Comparison of ENCODE assay signal across 19 cellular contexts in genomic region chrX:15129412-15129811, GRCh38.
DNase-seq lines count a peak whose midpoint lies in the region; ATAC-seq lines count a peak whose summit lies in the region.
"Had no signal": no experiment of that assay in that cellular context is flagged by ENCODE, and none has a peak within 500 bp of the region (broad histone marks: within the 10 kb centered on the region; RNA-seq: fewer than 3 reads in every experiment).

No MANE protein-coding gene starts in this region.

- H3K27me3 Mint-ChIP-seq in activated naive CD4-positive, alpha-beta T cell treated with anti-CD3 and anti-CD28 coated beads, Interleukin-2, amount 10 ng/mL, durations not matched to agents 7 days and 5 days = no peaks in the 10 kb centered on the region
- H3K27me3 Mint-ChIP-seq in activated T-helper 1 cell treated with anti-CD3 and anti-CD28 coated beads, Interleukin-12 subunit alpha, Interleukin-12 subunit beta, Interleukin-2, Interleukin-4 antibody, amounts not matched to agents 30 ng/mL and 10 ng/mL and 1 ng/mL, durations not matched to agents 14 hours and 24 hours and 36 hours (ENCODE audit: insufficient read depth) = peaks cover 4% of the 10 kb centered on the region
- no peaks in the 10 kb centered on the region for H3K27me3 Mint-ChIP-seq in activated naive CD8-positive, alpha-beta T cell treated with anti-CD3 and anti-CD28 coated beads, Interleukin-2, amount 50 U/mL, for 24 hours
- no peaks in the 10 kb centered on the region for H3K27me3 Mint-ChIP-seq in stimulated activated naive CD8-positive, alpha-beta T cell treated with anti-CD3 and anti-CD28 coated beads, Interleukin-15, Interleukin-2, amounts not matched to agents 100 ng/mL and 50 ng/mL, for 24 hours
- H3K27me3 Mint-ChIP-seq: CD4-positive, alpha-beta T cell had no signal

- H3K4me3 Mint-ChIP-seq in activated naive CD4-positive, alpha-beta T cell treated with anti-CD3 and anti-CD28 coated beads, Interleukin-2, amount 10 ng/mL, durations not matched to agents 7 days and 5 days = no peak overlapping the region
- H3K4me3 Mint-ChIP-seq in activated T-helper 1 cell treated with anti-CD3 and anti-CD28 coated beads, Interleukin-12 subunit alpha, Interleukin-12 subunit beta, Interleukin-2, Interleukin-4 antibody, amounts not matched to agents 30 ng/mL and 10 ng/mL and 1 ng/mL, durations not matched to agents 14 hours and 24 hours and 36 hours = no peak overlapping the region
- H3K4me3 Mint-ChIP-seq in activated naive CD8-positive, alpha-beta T cell treated with anti-CD3 and anti-CD28 coated beads, Interleukin-2, amount 50 U/mL, for 24 hours = no peak overlapping the region
- H3K4me3 Mint-ChIP-seq in stimulated activated naive CD8-positive, alpha-beta T cell treated with anti-CD3 and anti-CD28 coated beads, Interleukin-15, Interleukin-2, amounts not matched to agents 100 ng/mL and 50 ng/mL, for 24 hours = no peak overlapping the region
- H3K4me3 Mint-ChIP-seq: CD4-positive, alpha-beta T cell; IgD-negative memory B cell had no signal

- peak; percentile 1 for DNase-seq in activated naive CD4-positive, alpha-beta T cell treated with Interleukin-2 at 50 U/mL for 16 hours
- DNase-seq in activated naive CD4-positive, alpha-beta T cell treated with anti-CD3 and anti-CD28 coated beads, Interleukin-2, amount 10 ng/mL, durations not matched to agents 7 days and 5 days = no peak
- DNase-seq in activated T-helper 1 cell treated with anti-CD3 and anti-CD28 coated beads, Interleukin-12 subunit alpha, Interleukin-12 subunit beta, Interleukin-2, Interleukin-4 antibody, amounts not matched to agents 30 ng/mL and 10 ng/mL and 1 ng/mL, durations not matched to agents 14 hours and 24 hours and 36 hours (ENCODE audit: low spot score) = no peak
- DNase-seq in activated naive CD8-positive, alpha-beta T cell treated with anti-CD3 and anti-CD28 coated beads, Interleukin-2, amount 50 U/mL, for 24 hours = no peak
- DNase-seq in substantia nigra (lab: John Stamatoyannopoulos, UW) = no peak
- DNase-seq: CD4-positive, alpha-beta T cell; COR-L47; DMS79; NCI-H1105; NCI-H146; NCI-H2029 treated with DMSO at 0.1 percent for 48 hours; NCI-H2171; NCI-H345; NCI-H524; NCI-H82 had no signal

- H3K4me1 Mint-ChIP-seq in activated naive CD4-positive, alpha-beta T cell treated with anti-CD3 and anti-CD28 coated beads, Interleukin-2, amount 10 ng/mL, durations not matched to agents 7 days and 5 days = no peaks in the 10 kb centered on the region
- H3K4me1 Mint-ChIP-seq in activated T-helper 1 cell treated with anti-CD3 and anti-CD28 coated beads, Interleukin-12 subunit alpha, Interleukin-12 subunit beta, Interleukin-2, Interleukin-4 antibody, amounts not matched to agents 30 ng/mL and 10 ng/mL and 1 ng/mL, durations not matched to agents 14 hours and 24 hours and 36 hours (ENCODE audit: low read depth) = peaks cover 7% of the 10 kb centered on the region
- peaks cover 7% of the 10 kb centered on the region for H3K4me1 Mint-ChIP-seq in activated naive CD8-positive, alpha-beta T cell treated with anti-CD3 and anti-CD28 coated beads, Interleukin-2, amount 50 U/mL, for 24 hours
- H3K4me1 Mint-ChIP-seq in stimulated activated naive CD8-positive, alpha-beta T cell treated with anti-CD3 and anti-CD28 coated beads, Interleukin-15, Interleukin-2, amounts not matched to agents 100 ng/mL and 50 ng/mL, for 24 hours (ENCODE audit: low read depth) = peaks cover 8% of the 10 kb centered on the region
- H3K4me1 Mint-ChIP-seq: IgD-negative memory B cell had no signal

- intact Hi-C loops in activated T-helper 1 cell treated with anti-CD3 and anti-CD28 coated beads, Interleukin-12 subunit alpha, Interleukin-12 subunit beta, Interleukin-2, Interleukin-4 antibody, amounts not matched to agents 30 ng/mL and 10 ng/mL and 1 ng/mL, durations not matched to agents 14 hours and 24 hours and 36 hours (cut with micrococcal nuclease) = loop anchor here (1.0 kb wide), 1 partner anchor 30 kb away; no protein-coding TSS in a partner anchor

- CTCF ChIA-PET in activated naive CD4-positive, alpha-beta T cell treated with anti-CD3 and anti-CD28 coated beads, Interleukin-2, amount 10 ng/mL, durations not matched to agents 7 days and 5 days (lab: Charles Lee) = no interaction called here

- H3K27ac Mint-ChIP-seq in activated naive CD4-positive, alpha-beta T cell treated with anti-CD3 and anti-CD28 coated beads, Interleukin-2, amount 10 ng/mL, durations not matched to agents 7 days and 5 days = no peak overlapping the region
- peak overlapping the region; percentile 70 for H3K27ac Mint-ChIP-seq in activated T-helper 1 cell treated with anti-CD3 and anti-CD28 coated beads, Interleukin-12 subunit alpha, Interleukin-12 subunit beta, Interleukin-2, Interleukin-4 antibody, amounts not matched to agents 30 ng/mL and 10 ng/mL and 1 ng/mL, durations not matched to agents 14 hours and 24 hours and 36 hours
- peak overlapping the region; percentile 44 for H3K27ac Mint-ChIP-seq in activated naive CD8-positive, alpha-beta T cell treated with anti-CD3 and anti-CD28 coated beads, Interleukin-2, amount 50 U/mL, for 24 hours
- H3K27ac Mint-ChIP-seq in stimulated activated naive CD8-positive, alpha-beta T cell treated with anti-CD3 and anti-CD28 coated beads, Interleukin-15, Interleukin-2, amounts not matched to agents 100 ng/mL and 50 ng/mL, for 24 hours = peak overlapping the region; percentile 71
- H3K27ac Mint-ChIP-seq: CD4-positive, alpha-beta T cell; IgD-negative memory B cell had no signal

- H3K27ac ChIP-seq in substantia nigra (ENCODE audit: low read depth, low read length, poor library complexity, severe bottlenecking) = no peak overlapping the region
- H3K27ac ChIP-seq: BLaER1 had no signal

- H3K9me3 Mint-ChIP-seq in activated naive CD4-positive, alpha-beta T cell treated with anti-CD3 and anti-CD28 coated beads, Interleukin-2, amount 10 ng/mL, durations not matched to agents 7 days and 5 days = no peaks in the 10 kb centered on the region
- no peaks in the 10 kb centered on the region for H3K9me3 Mint-ChIP-seq in activated T-helper 1 cell treated with anti-CD3 and anti-CD28 coated beads, Interleukin-12 subunit alpha, Interleukin-12 subunit beta, Interleukin-2, Interleukin-4 antibody, amounts not matched to agents 30 ng/mL and 10 ng/mL and 1 ng/mL, durations not matched to agents 14 hours and 24 hours and 36 hours
- H3K9me3 Mint-ChIP-seq in activated naive CD8-positive, alpha-beta T cell treated with anti-CD3 and anti-CD28 coated beads, Interleukin-2, amount 50 U/mL, for 24 hours = no peaks in the 10 kb centered on the region
- no peaks in the 10 kb centered on the region for H3K9me3 Mint-ChIP-seq in stimulated activated naive CD8-positive, alpha-beta T cell treated with anti-CD3 and anti-CD28 coated beads, Interleukin-15, Interleukin-2, amounts not matched to agents 100 ng/mL and 50 ng/mL, for 24 hours
- H3K9me3 Mint-ChIP-seq: CD4-positive, alpha-beta T cell had no signal

- ATAC-seq in activated naive CD8-positive, alpha-beta T cell treated with anti-CD3 and anti-CD28 coated beads, Interleukin-2, amount 50 U/mL, for 24 hours = peak; percentile 68
- ATAC-seq in HG03159 (IDR thresholded peaks at IDR 0.05; ENCODE audit: unreplicated experiment) = no peak

- H3K36me3 Mint-ChIP-seq in activated naive CD4-positive, alpha-beta T cell treated with anti-CD3 and anti-CD28 coated beads, Interleukin-2, amount 10 ng/mL, durations not matched to agents 7 days and 5 days = no peaks in the 10 kb centered on the region
- H3K36me3 Mint-ChIP-seq in activated T-helper 1 cell treated with anti-CD3 and anti-CD28 coated beads, Interleukin-12 subunit alpha, Interleukin-12 subunit beta, Interleukin-2, Interleukin-4 antibody, amounts not matched to agents 30 ng/mL and 10 ng/mL and 1 ng/mL, durations not matched to agents 14 hours and 24 hours and 36 hours (ENCODE audit: low read depth) = no peaks in the 10 kb centered on the region
- H3K36me3 Mint-ChIP-seq in activated naive CD8-positive, alpha-beta T cell treated with anti-CD3 and anti-CD28 coated beads, Interleukin-2, amount 50 U/mL, for 24 hours (ENCODE audit: low read depth) = no peaks in the 10 kb centered on the region
- H3K36me3 Mint-ChIP-seq in stimulated activated naive CD8-positive, alpha-beta T cell treated with anti-CD3 and anti-CD28 coated beads, Interleukin-15, Interleukin-2, amounts not matched to agents 100 ng/mL and 50 ng/mL, for 24 hours (ENCODE audit: low read depth) = no peaks in the 10 kb centered on the region
- H3K36me3 Mint-ChIP-seq: IgD-negative memory B cell had no signal
